ENCODE assay signal across 17 cellular contexts in the genomic region with DNA sequence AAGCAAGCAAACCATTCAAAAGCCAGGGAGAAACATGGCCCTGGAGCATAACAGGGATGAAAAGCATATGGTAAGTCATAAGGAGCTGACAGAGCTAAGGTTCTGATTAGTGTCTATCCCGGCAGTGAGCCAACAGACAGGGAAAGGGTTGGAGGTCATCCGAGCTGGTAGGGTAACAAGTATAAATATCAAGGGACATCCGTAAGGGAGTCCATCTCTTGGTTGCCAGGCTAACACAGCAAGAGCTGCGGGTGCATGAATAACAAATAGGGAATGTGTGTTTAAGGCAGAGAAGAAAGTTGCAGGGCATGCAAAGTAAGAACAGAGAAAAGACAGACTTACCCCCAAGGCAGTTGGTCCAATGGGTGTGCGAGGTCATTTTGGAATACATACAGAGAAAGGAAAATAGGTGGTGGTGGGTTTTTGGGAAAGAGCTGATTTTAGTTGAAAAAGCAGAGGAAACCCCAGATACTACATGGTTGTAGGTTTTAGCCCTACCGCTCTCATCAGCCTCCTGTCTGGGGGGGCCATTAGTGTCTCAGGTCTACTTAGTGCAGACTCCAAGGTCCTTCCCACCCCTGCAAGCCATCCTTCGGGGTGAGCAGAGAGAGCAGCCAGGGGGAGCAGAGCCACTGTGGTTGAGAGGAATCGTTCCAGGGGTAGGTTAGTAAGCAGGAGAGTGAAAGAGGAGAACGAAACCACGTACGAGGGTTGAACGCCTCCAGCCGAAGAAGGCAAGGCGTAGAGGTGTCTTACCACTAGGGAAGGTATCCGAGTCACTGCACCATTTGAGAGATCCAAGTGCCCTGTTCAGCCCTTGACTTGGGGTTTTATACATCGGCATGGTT. TPM values are rescaled to one million over a fixed set of nuclear protein-coding genes. Genes with fewer than 3 reads are reported as not detected.
DNase-seq lines count a peak whose midpoint lies in the region; ATAC-seq and TF ChIP-seq lines count a peak whose summit lies in the region.
"Had no signal": no experiment of that assay in that cellular context is flagged by ENCODE, and none has a peak within 500 bp of the region (broad histone marks: within the 10 kb centered on the region; RNA-seq: fewer than 3 reads in every experiment).

A gene with protein sequence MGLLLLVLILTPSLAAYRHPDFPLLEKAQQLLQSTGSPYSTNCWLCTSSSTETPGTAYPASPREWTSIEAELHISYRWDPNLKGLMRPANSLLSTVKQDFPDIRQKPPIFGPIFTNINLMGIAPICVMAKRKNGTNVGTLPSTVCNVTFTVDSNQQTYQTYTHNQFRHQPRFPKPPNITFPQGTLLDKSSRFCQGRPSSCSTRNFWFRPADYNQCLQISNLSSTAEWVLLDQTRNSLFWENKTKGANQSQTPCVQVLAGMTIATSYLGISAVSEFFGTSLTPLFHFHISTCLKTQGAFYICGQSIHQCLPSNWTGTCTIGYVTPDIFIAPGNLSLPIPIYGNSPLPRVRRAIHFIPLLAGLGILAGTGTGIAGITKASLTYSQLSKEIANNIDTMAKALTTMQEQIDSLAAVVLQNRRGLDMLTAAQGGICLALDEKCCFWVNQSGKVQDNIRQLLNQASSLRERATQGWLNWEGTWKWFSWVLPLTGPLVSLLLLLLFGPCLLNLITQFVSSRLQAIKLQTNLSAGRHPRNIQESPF (minus strand): TSS at position 805 of the 848 bp plus-strand sequence. CDS start 6,415 bp downstream, outside the sequence.

- H3K4me1 ChIP-seq in upper lobe of left lung, result peaks cover 0 to 18% (median 13%) of the 10 kb centered on the region in 4 donors

- no peaks in the 10 kb centered on the region for H3K36me3 Mint-ChIP-seq in activated T-cell treated with anti-CD3 and anti-CD28 coated beads, Interleukin-2, amount 50 U/mL, for 72 hours (ENCODE audit: insufficient read depth in 2 of 2)

- H3K9me3 ChIP-seq in upper lobe of left lung, result no peaks in the 10 kb centered on the region

- H3K27ac Mint-ChIP-seq in activated T-cell treated with anti-CD3 and anti-CD28 coated beads, Interleukin-2, amount 50 U/mL, for 72 hours, result no peak within 1 kb of the TSS
- H3K27ac Mint-ChIP-seq: nephron had no signal

- no peaks in the 10 kb centered on the region for H3K27me3 Mint-ChIP-seq in activated T-cell treated with anti-CD3 and anti-CD28 coated beads, Interleukin-2, amount 50 U/mL, for 72 hours (ENCODE audit: low read depth)

- TF ChIP-seq POLR2A in upper lobe of left lung (IDR thresholded peaks at IDR 0.05), result no peak

- WGBS in upper lobe of left lung, 2 donors, result 65 to 71% methylated on average over 15 to 16 of the region's 16 CpGs

- peaks cover 31% of the 10 kb centered on the region for H3K4me1 Mint-ChIP-seq in activated T-cell treated with anti-CD3 and anti-CD28 coated beads, Interleukin-2, amount 50 U/mL, for 72 hours (ENCODE audit: low read depth)
- H3K4me1 Mint-ChIP-seq: nephron had no signal

- no peaks in the 10 kb centered on the region for H3K9me3 Mint-ChIP-seq in activated T-cell treated with anti-CD3 and anti-CD28 coated beads, Interleukin-2, amount 50 U/mL, for 72 hours
- H3K9me3 Mint-ChIP-seq: nephron had no signal

- H3K4me3 ChIP-seq in fibroblast of villous mesenchyme (ENCODE audit: low read depth, low read length) (peak within 1 kb of the TSS; percentile 31), upper lobe of left lung (peak within 1 kb of the TSS in 3 of 4 donors; percentile 19 to 41 (median 32))
- H3K4me3 ChIP-seq: GM12878, smooth muscle cell had no signal

- no peaks in the 10 kb centered on the region for H3K36me3 ChIP-seq in upper lobe of left lung

- peak within 1 kb of the TSS in 1 of 4 donors; percentile 40 for H3K27ac ChIP-seq in upper lobe of left lung

- H3K27me3 ChIP-seq in upper lobe of left lung, result no peaks in the 10 kb centered on the region

- DNase-seq in activated naive CD4-positive, alpha-beta T cell treated with Interleukin-2 at 50 U/mL for 16 hours, result peak; percentile 13
- DNase-seq in activated naive CD4-positive, alpha-beta T cell (lab: John Stamatoyannopoulos, UW), result no peak
- DNase-seq in activated T-cell treated with anti-CD3 and anti-CD28 coated beads, Interleukin-2, amount 50 U/mL, for 72 hours, result peak; percentile 6 to 8
- no peak for DNase-seq in fibroblast of villous mesenchyme (ENCODE audit: low read depth)
- no peak for DNase-seq in upper lobe of left lung
- DNase-seq in NK-92 (lab: John Stamatoyannopoulos, UW; ENCODE audit: unreplicated experiment), result no peak
- DNase-seq: foreskin melanocyte, NCI-H1105 treated with DMSO at 0.1 percent for 48 hours, NCI-H524 had no signal

- TF ChIP-seq CTCF in fibroblast of villous mesenchyme (IDR thresholded peaks at IDR 0.05; ENCODE audit: insufficient read depth, low read depth, low read length), result no peak
- no peak for TF ChIP-seq CTCF in upper lobe of left lung (IDR thresholded peaks at IDR 0.05)

- peak; percentile 49 to 67 for ATAC-seq in activated T-cell treated with anti-CD3 and anti-CD28 coated beads, Interleukin-2, amount 50 U/mL, for 72 hours (replicated peaks in 1 of 2)
- ATAC-seq in upper lobe of left lung (ENCODE audit: low FRiP score in 2 of 2), result no peak
- no peak for ATAC-seq in HG03354 (IDR thresholded peaks at IDR 0.05; ENCODE audit: poor library complexity, severe bottlenecking, unreplicated experiment)
- ATAC-seq in GM19452 (IDR thresholded peaks at IDR 0.05; ENCODE audit: unreplicated experiment), result no peak
- ATAC-seq: GM12878, Right ventricle myocardium inferior had no signal

- TF ChIP-seq EP300 in upper lobe of left lung (IDR thresholded peaks at IDR 0.05), result no peak

- peak within 1 kb of the TSS; percentile 55 to 65 for H3K4me3 Mint-ChIP-seq in activated T-cell treated with anti-CD3 and anti-CD28 coated beads, Interleukin-2, amount 50 U/mL, for 72 hours
- H3K4me3 Mint-ChIP-seq: nephron had no signal

RNA-seq across cellular contexts. Expression of the gene that starts here (rescaled TPM):
- total RNA-seq in activated T-cell treated with anti-CD3 and anti-CD28 coated beads, Interleukin-2, amount 50 U/mL, for 72 hours, result not detected
- not detected in 2 replicates for total RNA-seq in fibroblast of villous mesenchyme
- total RNA-seq in upper lobe of left lung, result 1 to 10 TPM in 1 of 6 donors, under 1 TPM in 3, not detected in 2; 0.46 to 1.3 (median 0.61) TPM
- total RNA-seq: GM12878, kidney epithelial cell, urinary bladder had no signal

Comparison
In these comparisons a context has a peak if more than half of its experiments do, and no peak if none do; other contexts are left out.
1. Peak in DNase-seq and ATAC-seq in activated T-cell treated with anti-CD3 and anti-CD28 coated beads, Interleukin-2, amount 50 U/mL, for 72 hours; RNA of the gene not detected or under 1 TPM.